Comparison of ENCODE assay signal across 9 cellular contexts in genomic region chr13:30446122-30446500, GRCh38. TPM values are rescaled to one million over a fixed set of nuclear protein-coding genes. Genes with fewer than 3 reads are reported as not detected.
A peak's percentile ranks its signal among the peaks of the same experiment; 100 is the strongest.
DNase-seq lines count a peak whose midpoint lies in the region; ATAC-seq and TF ChIP-seq lines count a peak whose summit lies in the region.
"Had no signal": no experiment of that assay in that cellular context is flagged by ENCODE, and none has a peak within 500 bp of the region (broad histone marks: within the 10 kb centered on the region; RNA-seq: fewer than 3 reads in every experiment).

No MANE protein-coding gene starts in this region.

- whole genome bisulfite sequencing in upper lobe of left lung, 2 donors = 19 to 39% methylated on average over 4 to 7 of the region's 7 CpGs

- no peak for TF ChIP-seq EP300 in upper lobe of left lung (IDR thresholded peaks at IDR 0.05)

- no peak overlapping the region for H3K27ac Mint-ChIP-seq in activated naive CD8-positive, alpha-beta T cell
- H3K27ac Mint-ChIP-seq in activated naive CD8-positive, alpha-beta T cell treated with anti-CD3 and anti-CD28 coated beads for 36 hours = no peak overlapping the region
- peak overlapping the region; percentile 46 for H3K27ac Mint-ChIP-seq in activated naive CD8-positive, alpha-beta T cell treated with anti-CD3 and anti-CD28 coated beads, Interleukin-2, amount 50 U/mL, for 24 hours
- no peak overlapping the region for H3K27ac Mint-ChIP-seq in T-helper 2 cell treated with Interferon-gamma antibody and Interleukin-4, amounts not matched to agents 5 μg/mL and 100 μg/mL, for 36 hours
- no peak overlapping the region for H3K27ac Mint-ChIP-seq in activated CD8-positive, alpha-beta memory T cell treated with anti-CD3 and anti-CD28 coated beads, Interleukin-2, amount 10 ng/mL, durations not matched to agents 7 days and 5 days
- H3K27ac Mint-ChIP-seq: activated T-helper 1 cell treated with anti-CD3 and anti-CD28 coated beads, Interleukin-12 subunit alpha, Interleukin-12 subunit beta, Interleukin-2, Interleukin-4 antibody, amounts not matched to agents 30 ng/mL and 10 ng/mL and 1 ng/mL, durations not matched to agents 14 hours and 24 hours and 36 hours had no signal

- no peak for DNase-seq in activated naive CD8-positive, alpha-beta T cell treated with anti-CD3 and anti-CD28 coated beads for 36 hours
- no peak for DNase-seq in activated naive CD8-positive, alpha-beta T cell treated with anti-CD3 and anti-CD28 coated beads, Interleukin-2, amount 50 U/mL, for 24 hours
- DNase-seq in lower lobe of right lung (no peak), upper lobe of left lung (no peak), GM13977 (ENCODE audit: low spot score) (no peak)
- no peak for DNase-seq in T-helper 2 cell treated with Interferon-gamma antibody and Interleukin-4, amounts not matched to agents 5 μg/mL and 100 μg/mL, for 36 hours (ENCODE audit: low spot score)
- no peak for DNase-seq in activated CD8-positive, alpha-beta memory T cell treated with anti-CD3 and anti-CD28 coated beads, Interleukin-2, amount 10 ng/mL, durations not matched to agents 7 days and 5 days

- H3K4me1 Mint-ChIP-seq in activated naive CD8-positive, alpha-beta T cell (ENCODE audit: low read depth) = peaks cover 12% of the 10 kb centered on the region
- H3K4me1 Mint-ChIP-seq in activated naive CD8-positive, alpha-beta T cell treated with anti-CD3 and anti-CD28 coated beads for 36 hours = peaks cover 17% of the 10 kb centered on the region
- H3K4me1 Mint-ChIP-seq in activated naive CD8-positive, alpha-beta T cell treated with anti-CD3 and anti-CD28 coated beads, Interleukin-2, amount 50 U/mL, for 24 hours = peaks cover 17% of the 10 kb centered on the region
- peaks cover 7% of the 10 kb centered on the region for H3K4me1 Mint-ChIP-seq in T-helper 2 cell treated with Interferon-gamma antibody and Interleukin-4, amounts not matched to agents 5 μg/mL and 100 μg/mL, for 36 hours (ENCODE audit: low read depth)
- peaks cover 3% of the 10 kb centered on the region for H3K4me1 Mint-ChIP-seq in activated CD8-positive, alpha-beta memory T cell treated with anti-CD3 and anti-CD28 coated beads, Interleukin-2, amount 10 ng/mL, durations not matched to agents 7 days and 5 days

- H3K4me3 Mint-ChIP-seq in activated naive CD8-positive, alpha-beta T cell = peak overlapping the region; percentile 27
- no peak overlapping the region for H3K4me3 Mint-ChIP-seq in activated naive CD8-positive, alpha-beta T cell treated with anti-CD3 and anti-CD28 coated beads for 36 hours
- peak overlapping the region; percentile 50 for H3K4me3 Mint-ChIP-seq in activated naive CD8-positive, alpha-beta T cell treated with anti-CD3 and anti-CD28 coated beads, Interleukin-2, amount 50 U/mL, for 24 hours
- no peak overlapping the region for H3K4me3 Mint-ChIP-seq in T-helper 2 cell treated with Interferon-gamma antibody and Interleukin-4, amounts not matched to agents 5 μg/mL and 100 μg/mL, for 36 hours
- no peak overlapping the region for H3K4me3 Mint-ChIP-seq in activated CD8-positive, alpha-beta memory T cell treated with anti-CD3 and anti-CD28 coated beads, Interleukin-2, amount 10 ng/mL, durations not matched to agents 7 days and 5 days
- H3K4me3 Mint-ChIP-seq: activated T-helper 1 cell treated with anti-CD3 and anti-CD28 coated beads, Interleukin-12 subunit alpha, Interleukin-12 subunit beta, Interleukin-2, Interleukin-4 antibody, amounts not matched to agents 30 ng/mL and 10 ng/mL and 1 ng/mL, durations not matched to agents 14 hours and 24 hours and 36 hours had no signal

- intact Hi-C loops in lower lobe of right lung (cut with DNase I) = no loop called here

- peak overlapping the region; percentile 74 for H3K27ac ChIP-seq in lower lobe of right lung
- peak overlapping the region; percentile 74 to 80 (median 79) for H3K27ac ChIP-seq in upper lobe of left lung

- CTCF ChIA-PET in activated CD8-positive, alpha-beta memory T cell treated with anti-CD3 and anti-CD28 coated beads, Interleukin-2, amount 10 ng/mL, durations not matched to agents 7 days and 5 days (lab: Charles Lee) = no interaction called here

- H3K9me3 Mint-ChIP-seq in activated naive CD8-positive, alpha-beta T cell (ENCODE audit: low read depth) = no peaks in the 10 kb centered on the region
- no peaks in the 10 kb centered on the region for H3K9me3 Mint-ChIP-seq in activated naive CD8-positive, alpha-beta T cell treated with anti-CD3 and anti-CD28 coated beads for 36 hours
- no peaks in the 10 kb centered on the region for H3K9me3 Mint-ChIP-seq in activated naive CD8-positive, alpha-beta T cell treated with anti-CD3 and anti-CD28 coated beads, Interleukin-2, amount 50 U/mL, for 24 hours
- H3K9me3 Mint-ChIP-seq in T-helper 2 cell treated with Interferon-gamma antibody and Interleukin-4, amounts not matched to agents 5 μg/mL and 100 μg/mL, for 36 hours = no peaks in the 10 kb centered on the region
- no peaks in the 10 kb centered on the region for H3K9me3 Mint-ChIP-seq in activated CD8-positive, alpha-beta memory T cell treated with anti-CD3 and anti-CD28 coated beads, Interleukin-2, amount 10 ng/mL, durations not matched to agents 7 days and 5 days (ENCODE audit: low read depth)
- H3K9me3 Mint-ChIP-seq: activated T-helper 1 cell treated with anti-CD3 and anti-CD28 coated beads, Interleukin-12 subunit alpha, Interleukin-12 subunit beta, Interleukin-2, Interleukin-4 antibody, amounts not matched to agents 30 ng/mL and 10 ng/mL and 1 ng/mL, durations not matched to agents 14 hours and 24 hours and 36 hours had no signal

- ATAC-seq in activated naive CD8-positive, alpha-beta T cell treated with anti-CD3 and anti-CD28 coated beads, Interleukin-2, amount 50 U/mL, for 24 hours = no peak
- ATAC-seq in lower lobe of right lung = no peak
- peak in 1 of 2 donors; percentile 64 for ATAC-seq in upper lobe of left lung (ENCODE audit: low FRiP score in 2 of 2)
- no peak for ATAC-seq in activated CD8-positive, alpha-beta memory T cell treated with anti-CD3 and anti-CD28 coated beads, Interleukin-2, amount 10 ng/mL, durations not matched to agents 7 days and 5 days

- H3K27me3 Mint-ChIP-seq in activated naive CD8-positive, alpha-beta T cell = peaks cover 4% of the 10 kb centered on the region
- peaks cover 14% of the 10 kb centered on the region for H3K27me3 Mint-ChIP-seq in activated naive CD8-positive, alpha-beta T cell treated with anti-CD3 and anti-CD28 coated beads for 36 hours
- peaks cover 11% of the 10 kb centered on the region for H3K27me3 Mint-ChIP-seq in activated naive CD8-positive, alpha-beta T cell treated with anti-CD3 and anti-CD28 coated beads, Interleukin-2, amount 50 U/mL, for 24 hours
- H3K27me3 Mint-ChIP-seq in T-helper 2 cell treated with Interferon-gamma antibody and Interleukin-4, amounts not matched to agents 5 μg/mL and 100 μg/mL, for 36 hours (ENCODE audit: low read depth) = peaks cover 5% of the 10 kb centered on the region
- no peaks in the 10 kb centered on the region for H3K27me3 Mint-ChIP-seq in activated CD8-positive, alpha-beta memory T cell treated with anti-CD3 and anti-CD28 coated beads, Interleukin-2, amount 10 ng/mL, durations not matched to agents 7 days and 5 days

- in situ Hi-C loops in GM13977 (cut with MboI; ENCODE audit: low pct_unique_long_range_greater_than_20kb, low sequenced_read_pairs, unreplicated experiment) = no loop called here

- H3K9me3 ChIP-seq in lower lobe of right lung = no peaks in the 10 kb centered on the region
- H3K9me3 ChIP-seq in upper lobe of left lung = no peaks in the 10 kb centered on the region

- H3K36me3 Mint-ChIP-seq in activated naive CD8-positive, alpha-beta T cell = peaks cover 4% of the 10 kb centered on the region
- H3K36me3 Mint-ChIP-seq in activated naive CD8-positive, alpha-beta T cell treated with anti-CD3 and anti-CD28 coated beads for 36 hours = no peaks in the 10 kb centered on the region
- H3K36me3 Mint-ChIP-seq in activated naive CD8-positive, alpha-beta T cell treated with anti-CD3 and anti-CD28 coated beads, Interleukin-2, amount 50 U/mL, for 24 hours (ENCODE audit: low read depth) = no peaks in the 10 kb centered on the region
- H3K36me3 Mint-ChIP-seq in T-helper 2 cell treated with Interferon-gamma antibody and Interleukin-4, amounts not matched to agents 5 μg/mL and 100 μg/mL, for 36 hours (ENCODE audit: low read depth) = no peaks in the 10 kb centered on the region
- no peaks in the 10 kb centered on the region for H3K36me3 Mint-ChIP-seq in activated CD8-positive, alpha-beta memory T cell treated with anti-CD3 and anti-CD28 coated beads, Interleukin-2, amount 10 ng/mL, durations not matched to agents 7 days and 5 days

- no peak for TF ChIP-seq POLR2A in upper lobe of left lung (IDR thresholded peaks at IDR 0.05)

- H3K36me3 ChIP-seq in lower lobe of right lung (no peaks in the 10 kb centered on the region), upper lobe of left lung (no peaks in the 10 kb centered on the region)

- peaks cover 14% of the 10 kb centered on the region for H3K4me1 ChIP-seq in lower lobe of right lung
- peaks cover 11 to 16% (median 14%) of the 10 kb centered on the region in 4 donors for H3K4me1 ChIP-seq in upper lobe of left lung

- H3K27me3 ChIP-seq in lower lobe of right lung (ENCODE audit: low read depth) (no peaks in the 10 kb centered on the region), upper lobe of left lung (no peaks in the 10 kb centered on the region)

- no peak for TF ChIP-seq CTCF in lower lobe of right lung (IDR thresholded peaks at IDR 0.05)
- TF ChIP-seq CTCF in upper lobe of left lung (IDR thresholded peaks at IDR 0.05) = no peak
- TF ChIP-seq CTCF in GM13977 (IDR thresholded peaks at IDR 0.05; ENCODE audit: extremely low read depth, insufficient read depth, missing control alignments) = no peak

- peak overlapping the region; percentile 52 for H3K4me3 ChIP-seq in lower lobe of right lung
- H3K4me3 ChIP-seq in upper lobe of left lung = peak overlapping the region in 3 of 4 donors; percentile 37 to 49 (median 46)

RNA-seq across cellular contexts. Expression of gene HMGB1, which starts 19.6 kb away (rescaled TPM):
- total RNA-seq in activated naive CD8-positive, alpha-beta T cell treated with anti-CD3 and anti-CD28 coated beads for 36 hours = 100 to 1,000 TPM; 804 to 850 TPM
- total RNA-seq in lower lobe of right lung = 221 TPM
- total RNA-seq in upper lobe of left lung = 100 to 1,000 TPM; 124 to 300 (median 195) TPM
- total RNA-seq in activated CD8-positive, alpha-beta memory T cell treated with anti-CD3 and anti-CD28 coated beads, Interleukin-2, amount 10 ng/mL, durations not matched to agents 7 days and 5 days = 100 to 1,000 TPM; 716 to 739 TPM

RNA-seq across cellular contexts. Expression of gene UBE2L5, which starts 23.8 kb away (rescaled TPM):
- not detected for total RNA-seq in activated naive CD8-positive, alpha-beta T cell treated with anti-CD3 and anti-CD28 coated beads for 36 hours
- total RNA-seq in lower lobe of right lung = not detected
- not detected for total RNA-seq in upper lobe of left lung
- not detected for total RNA-seq in activated CD8-positive, alpha-beta memory T cell treated with anti-CD3 and anti-CD28 coated beads, Interleukin-2, amount 10 ng/mL, durations not matched to agents 7 days and 5 days
- total RNA-seq: activated T-helper 1 cell treated with anti-CD3 and anti-CD28 coated beads, Interleukin-12 subunit alpha, Interleukin-12 subunit beta, Interleukin-2, Interleukin-4 antibody, amounts not matched to agents 30 ng/mL and 10 ng/mL and 1 ng/mL, durations not matched to agents 14 hours and 24 hours and 36 hours had no signal

Comparison
In these comparisons a context has a peak if more than half of its experiments do, and no peak if none do; other contexts are left out.
1. H3K4me3 Mint-ChIP-seq: peak in activated naive CD8-positive, alpha-beta T cell (single experiment) and activated naive CD8-positive, alpha-beta T cell treated with anti-CD3 and anti-CD28 coated beads, Interleukin-2, amount 50 U/mL, for 24 hours (single experiment); none in activated naive CD8-positive, alpha-beta T cell treated with anti-CD3 and anti-CD28 coated beads for 36 hours (single experiment), T-helper 2 cell treated with Interferon-gamma antibody and Interleukin-4, amounts not matched to agents 5 μg/mL and 100 μg/mL, for 36 hours (single experiment) and activated CD8-positive, alpha-beta memory T cell treated with anti-CD3 and anti-CD28 coated beads, Interleukin-2, amount 10 ng/mL, durations not matched to agents 7 days and 5 days (single experiment).